In genomic region chr3:52144034-52144795, GRCh38 we compare ENCODE assay signal across 8 cellular contexts. TPM values are rescaled to one million over a fixed set of nuclear protein-coding genes. Genes with fewer than 3 reads are reported as not detected.
DNase-seq lines count a peak whose midpoint lies in the region; ATAC-seq and TF ChIP-seq lines count a peak whose summit lies in the region.

No MANE protein-coding gene starts in this region.

- ATAC-seq in HG03159 (IDR thresholded peaks at IDR 0.05; ENCODE audit: unreplicated experiment): peak; percentile 53
- ATAC-seq in PC-3: peak; percentile 95
- ATAC-seq in stimulated activated naive B cell treated with anti-CD40 and anti-IgM and Interleukin-4, amounts not matched to agents 10 μg/mL and 1 μg/mL and 100 μg/mL, for 72 hours (replicated peaks): peak; percentile 97 to 98
- no peak for ATAC-seq in GM21737 (IDR thresholded peaks at IDR 0.05; ENCODE audit: unreplicated experiment)

- no peak overlapping the region for H3K27ac ChIP-seq in PC-3 (ENCODE audit: low read length)
- no peak overlapping the region for H3K27ac ChIP-seq in esophagus squamous epithelium

- no peaks in the 10 kb centered on the region for H3K9me3 Mint-ChIP-seq in nephron
- H3K9me3 Mint-ChIP-seq in stimulated activated naive B cell treated with anti-CD40 and anti-IgM and Interleukin-4, amounts not matched to agents 10 μg/mL and 1 μg/mL and 100 μg/mL, for 72 hours: no peaks in the 10 kb centered on the region

- TF ChIP-seq CTCF in PC-3 (conservative IDR thresholded peaks at IDR 0.05; ENCODE audit: low read depth, low read length): peak; percentile 93
- peak; percentile 92 to 99 (median 98) for TF ChIP-seq CTCF in esophagus squamous epithelium (IDR thresholded peaks at IDR 0.05)
- peak; percentile 96 to 98 (median 96) for TF ChIP-seq CTCF in nephron (IDR thresholded peaks at IDR 0.05; ENCODE audit: unreplicated experiment in 3 of 3)

- intact Hi-C loops in PC-3 (cut with micrococcal nuclease) (loop anchor here (1.0 to 2.0 kb wide), 6 partner anchors 16 to 201 kb away; partner anchors contain the start of gene PARP3), esophagus squamous epithelium (cut with DNase I) (loop anchor here (5.0 kb wide), 1 partner anchor 142 kb away; no protein-coding TSS in a partner anchor)

- H3K27me3 Mint-ChIP-seq in nephron (ENCODE audit: low read depth): no peaks in the 10 kb centered on the region
- H3K27me3 Mint-ChIP-seq in stimulated activated naive B cell treated with anti-CD40 and anti-IgM and Interleukin-4, amounts not matched to agents 10 μg/mL and 1 μg/mL and 100 μg/mL, for 72 hours: no peaks in the 10 kb centered on the region

- no peaks in the 10 kb centered on the region for H3K9me2 ChIP-seq in PC-3 (replicated peaks; ENCODE audit: low read length)

- 26 to 70% methylated on average over 2 to 3 of the region's 3 CpGs for WGBS in esophagus squamous epithelium, 2 donors

- H4K20me1 ChIP-seq in PC-3 (ENCODE audit: low read length): no peaks in the 10 kb centered on the region

- H2AFZ ChIP-seq in PC-3 (ENCODE audit: low read length): no peak overlapping the region

- no peaks in the 10 kb centered on the region for H3K36me3 Mint-ChIP-seq in nephron (ENCODE audit: low read depth)
- peaks cover 4 to 16% of the 10 kb centered on the region in 2 donors for H3K36me3 Mint-ChIP-seq in stimulated activated naive B cell treated with anti-CD40 and anti-IgM and Interleukin-4, amounts not matched to agents 10 μg/mL and 1 μg/mL and 100 μg/mL, for 72 hours

- H3K4me1 Mint-ChIP-seq in nephron: no peaks in the 10 kb centered on the region
- H3K4me1 Mint-ChIP-seq in stimulated activated naive B cell treated with anti-CD40 and anti-IgM and Interleukin-4, amounts not matched to agents 10 μg/mL and 1 μg/mL and 100 μg/mL, for 72 hours: peaks cover 7 to 8% of the 10 kb centered on the region in 2 donors

- H3K9me3 ChIP-seq in PC-3 (ENCODE audit: low read length) (no peaks in the 10 kb centered on the region), esophagus squamous epithelium (no peaks in the 10 kb centered on the region)

- no peaks in the 10 kb centered on the region for H3K79me2 ChIP-seq in PC-3 (ENCODE audit: low read length)

- no peaks in the 10 kb centered on the region for H3F3A ChIP-seq in PC-3 (ENCODE audit: low read length, unreplicated experiment)

- TF ChIP-seq POLR2A in esophagus squamous epithelium (IDR thresholded peaks at IDR 0.05): no peak

- peaks cover 2% of the 10 kb centered on the region; the same call in 1 of the 2 replicates for H3K4me1 ChIP-seq in PC-3 (ENCODE audit: insufficient read depth, low read length)
- H3K4me1 ChIP-seq in esophagus squamous epithelium: peaks cover 0 to 14% (median 0%) of the 10 kb centered on the region in 3 donors

- CTCF ChIA-PET in PC-3 (lab: Charles Lee): interaction anchor here (0.6 to 1.2 kb wide), 3 partner anchors 9 to 143 kb away, joined by 3 to 8 read pairs (median 6); no protein-coding TSS in a partner anchor

- H3K4me3 ChIP-seq in PC-3 (ENCODE audit: low read length): no peak overlapping the region
- no peak overlapping the region for H3K4me3 ChIP-seq in esophagus squamous epithelium

- H3K36me3 ChIP-seq in PC-3 (ENCODE audit: low read depth, low read length) (peaks cover 26% of the 10 kb centered on the region), esophagus squamous epithelium (peaks cover 0 to 21% (median 5%) of the 10 kb centered on the region in 3 donors)

- DNase-seq in G401 (ENCODE audit: low spot score) (peak; percentile 87), PC-3 (peak; percentile 86), esophagus squamous epithelium (lab: John Stamatoyannopoulos, UW) (peak; percentile 24)
- DNase-seq in activated T-cell treated with anti-CD3 and anti-CD28 coated beads, Interleukin-2, amount 50 U/mL, for 48 hours: peak; percentile 85 to 87
- DNase-seq in stimulated activated naive B cell treated with anti-CD40 and anti-IgM and Interleukin-4, amounts not matched to agents 10 μg/mL and 1 μg/mL and 100 μg/mL, for 72 hours: peak; percentile 66

- no peak overlapping the region for H3K4me3 Mint-ChIP-seq in nephron
- no peak overlapping the region for H3K4me3 Mint-ChIP-seq in stimulated activated naive B cell treated with anti-CD40 and anti-IgM and Interleukin-4, amounts not matched to agents 10 μg/mL and 1 μg/mL and 100 μg/mL, for 72 hours

- in situ Hi-C loops in G401 (cut with HindIII; ENCODE audit: low sequenced_read_pairs): no loop called here

- H3K27ac Mint-ChIP-seq in nephron: peak overlapping the region; percentile 25 to 58 (median 54)
- H3K27ac Mint-ChIP-seq in stimulated activated naive B cell treated with anti-CD40 and anti-IgM and Interleukin-4, amounts not matched to agents 10 μg/mL and 1 μg/mL and 100 μg/mL, for 72 hours: no peak overlapping the region

- H3K4me2 ChIP-seq in PC-3 (ENCODE audit: low read length): no peak overlapping the region

- H3K27me3 ChIP-seq in PC-3 (ENCODE audit: low read length) (no peaks in the 10 kb centered on the region), esophagus squamous epithelium (no peaks in the 10 kb centered on the region)

- BruUV-seq in PC-3 (replicated peaks; lab: Mats Ljungman, UMichigan): no TSS peak

- H3K9ac ChIP-seq in PC-3 (ENCODE audit: low read length): no peak overlapping the region

- POLR2A ChIA-PET in PC-3 (lab: Charles Lee; ENCODE audit: unreplicated experiment): no interaction called here

RNA-seq across cellular contexts. Expression of gene POC1A, which starts 10.0 kb away (rescaled TPM):
- total RNA-seq in G401 (2014; rRNA removed; shearing (Covaris generic)): 22.8 and 32.2 TPM in 2 replicates
- total RNA-seq in PC-3 (2014; rRNA removed): 41.5 and 43.0 TPM in 2 replicates
- total RNA-seq in esophagus squamous epithelium: 10 to 100 TPM in 1 of 4 donors, 1 to 10 TPM in 3; 2.7 to 10.3 (median 4.8) TPM

RNA-seq across cellular contexts. Expression of gene ALAS1, which starts 53.7 kb away (rescaled TPM):
- total RNA-seq in G401 (2014; rRNA removed; shearing (Covaris generic)): 66.7 and 73.0 TPM in 2 replicates
- total RNA-seq in PC-3 (2014; rRNA removed): 63.5 and 69.5 TPM in 2 replicates
- 10 to 100 TPM; 28.3 to 45.5 (median 35.1) TPM for total RNA-seq in esophagus squamous epithelium

Comparison
In these comparisons a context has a peak if more than half of its experiments do, and no peak if none do; other contexts are left out.
1. DNase-seq: peak in every context shown above with its lines; median percentile 87 in G401; 86 in PC-3; 86 in activated T-cell treated with anti-CD3 and anti-CD28 coated beads, Interleukin-2, amount 50 U/mL, for 48 hours; 66 in stimulated activated naive B cell treated with anti-CD40 and anti-IgM and Interleukin-4, amounts not matched to agents 10 μg/mL and 1 μg/mL and 100 μg/mL, for 72 hours; 24 in esophagus squamous epithelium.